1 cellular context compared by ENCODE assay signal in the genomic region with DNA sequence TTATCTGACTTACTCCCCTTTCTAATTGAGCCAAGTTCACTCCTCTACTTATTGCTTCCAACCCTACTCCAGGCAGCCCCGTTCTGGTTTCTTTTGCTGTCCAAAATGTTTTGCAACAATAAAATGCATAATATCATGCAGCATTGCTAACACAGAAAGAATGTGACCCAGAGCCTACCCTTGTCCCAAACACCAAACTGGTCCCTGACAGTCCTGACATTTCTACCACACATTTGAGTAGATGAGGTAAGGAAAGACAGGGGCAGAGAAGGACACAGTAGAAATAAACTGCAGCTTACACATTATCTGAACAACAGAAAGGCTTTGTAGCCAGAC.
TF ChIP-seq lines count a peak whose summit lies in the region.

No MANE protein-coding gene starts in this region.

TF ChIP-seq in WTC11, 78 proteins besides CTCF, POLR2A, EP300 and RAD21 (continued from another document):
- TF ChIP-seq, protein P1, sequence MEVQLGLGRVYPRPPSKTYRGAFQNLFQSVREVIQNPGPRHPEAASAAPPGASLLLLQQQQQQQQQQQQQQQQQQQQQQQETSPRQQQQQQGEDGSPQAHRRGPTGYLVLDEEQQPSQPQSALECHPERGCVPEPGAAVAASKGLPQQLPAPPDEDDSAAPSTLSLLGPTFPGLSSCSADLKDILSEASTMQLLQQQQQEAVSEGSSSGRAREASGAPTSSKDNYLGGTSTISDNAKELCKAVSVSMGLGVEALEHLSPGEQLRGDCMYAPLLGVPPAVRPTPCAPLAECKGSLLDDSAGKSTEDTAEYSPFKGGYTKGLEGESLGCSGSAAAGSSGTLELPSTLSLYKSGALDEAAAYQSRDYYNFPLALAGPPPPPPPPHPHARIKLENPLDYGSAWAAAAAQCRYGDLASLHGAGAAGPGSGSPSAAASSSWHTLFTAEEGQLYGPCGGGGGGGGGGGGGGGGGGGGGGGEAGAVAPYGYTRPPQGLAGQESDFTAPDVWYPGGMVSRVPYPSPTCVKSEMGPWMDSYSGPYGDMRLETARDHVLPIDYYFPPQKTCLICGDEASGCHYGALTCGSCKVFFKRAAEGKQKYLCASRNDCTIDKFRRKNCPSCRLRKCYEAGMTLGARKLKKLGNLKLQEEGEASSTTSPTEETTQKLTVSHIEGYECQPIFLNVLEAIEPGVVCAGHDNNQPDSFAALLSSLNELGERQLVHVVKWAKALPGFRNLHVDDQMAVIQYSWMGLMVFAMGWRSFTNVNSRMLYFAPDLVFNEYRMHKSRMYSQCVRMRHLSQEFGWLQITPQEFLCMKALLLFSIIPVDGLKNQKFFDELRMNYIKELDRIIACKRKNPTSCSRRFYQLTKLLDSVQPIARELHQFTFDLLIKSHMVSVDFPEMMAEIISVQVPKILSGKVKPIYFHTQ (CRISPR knock-in tag; IDR thresholded peaks at IDR 0.05) = no peak
- TF ChIP-seq CREM (CRISPR knock-in tag; IDR thresholded peaks at IDR 0.05) = no peak
- TF ChIP-seq, protein P2, sequence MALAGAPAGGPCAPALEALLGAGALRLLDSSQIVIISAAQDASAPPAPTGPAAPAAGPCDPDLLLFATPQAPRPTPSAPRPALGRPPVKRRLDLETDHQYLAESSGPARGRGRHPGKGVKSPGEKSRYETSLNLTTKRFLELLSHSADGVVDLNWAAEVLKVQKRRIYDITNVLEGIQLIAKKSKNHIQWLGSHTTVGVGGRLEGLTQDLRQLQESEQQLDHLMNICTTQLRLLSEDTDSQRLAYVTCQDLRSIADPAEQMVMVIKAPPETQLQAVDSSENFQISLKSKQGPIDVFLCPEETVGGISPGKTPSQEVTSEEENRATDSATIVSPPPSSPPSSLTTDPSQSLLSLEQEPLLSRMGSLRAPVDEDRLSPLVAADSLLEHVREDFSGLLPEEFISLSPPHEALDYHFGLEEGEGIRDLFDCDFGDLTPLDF (CRISPR knock-in tag; IDR thresholded peaks at IDR 0.05) = no peak
- TF ChIP-seq, protein P3, sequence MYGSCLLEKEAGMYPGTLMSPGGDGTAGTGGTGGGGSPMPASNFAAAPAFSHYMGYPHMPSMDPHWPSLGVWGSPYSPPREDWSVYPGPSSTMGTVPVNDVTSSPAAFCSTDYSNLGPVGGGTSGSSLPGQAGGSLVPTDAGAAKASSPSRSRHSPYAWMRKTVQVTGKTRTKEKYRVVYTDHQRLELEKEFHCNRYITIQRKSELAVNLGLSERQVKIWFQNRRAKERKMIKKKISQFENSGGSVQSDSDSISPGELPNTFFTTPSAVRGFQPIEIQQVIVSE (CRISPR knock-in tag; IDR thresholded peaks at IDR 0.05; ENCODE audit: borderline replicate concordance) = no peak
- TF ChIP-seq, protein P4, sequence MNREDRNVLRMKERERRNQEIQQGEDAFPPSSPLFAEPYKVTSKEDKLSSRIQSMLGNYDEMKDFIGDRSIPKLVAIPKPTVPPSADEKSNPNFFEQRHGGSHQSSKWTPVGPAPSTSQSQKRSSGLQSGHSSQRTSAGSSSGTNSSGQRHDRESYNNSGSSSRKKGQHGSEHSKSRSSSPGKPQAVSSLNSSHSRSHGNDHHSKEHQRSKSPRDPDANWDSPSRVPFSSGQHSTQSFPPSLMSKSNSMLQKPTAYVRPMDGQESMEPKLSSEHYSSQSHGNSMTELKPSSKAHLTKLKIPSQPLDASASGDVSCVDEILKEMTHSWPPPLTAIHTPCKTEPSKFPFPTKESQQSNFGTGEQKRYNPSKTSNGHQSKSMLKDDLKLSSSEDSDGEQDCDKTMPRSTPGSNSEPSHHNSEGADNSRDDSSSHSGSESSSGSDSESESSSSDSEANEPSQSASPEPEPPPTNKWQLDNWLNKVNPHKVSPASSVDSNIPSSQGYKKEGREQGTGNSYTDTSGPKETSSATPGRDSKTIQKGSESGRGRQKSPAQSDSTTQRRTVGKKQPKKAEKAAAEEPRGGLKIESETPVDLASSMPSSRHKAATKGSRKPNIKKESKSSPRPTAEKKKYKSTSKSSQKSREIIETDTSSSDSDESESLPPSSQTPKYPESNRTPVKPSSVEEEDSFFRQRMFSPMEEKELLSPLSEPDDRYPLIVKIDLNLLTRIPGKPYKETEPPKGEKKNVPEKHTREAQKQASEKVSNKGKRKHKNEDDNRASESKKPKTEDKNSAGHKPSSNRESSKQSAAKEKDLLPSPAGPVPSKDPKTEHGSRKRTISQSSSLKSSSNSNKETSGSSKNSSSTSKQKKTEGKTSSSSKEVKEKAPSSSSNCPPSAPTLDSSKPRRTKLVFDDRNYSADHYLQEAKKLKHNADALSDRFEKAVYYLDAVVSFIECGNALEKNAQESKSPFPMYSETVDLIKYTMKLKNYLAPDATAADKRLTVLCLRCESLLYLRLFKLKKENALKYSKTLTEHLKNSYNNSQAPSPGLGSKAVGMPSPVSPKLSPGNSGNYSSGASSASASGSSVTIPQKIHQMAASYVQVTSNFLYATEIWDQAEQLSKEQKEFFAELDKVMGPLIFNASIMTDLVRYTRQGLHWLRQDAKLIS (CRISPR knock-in tag; IDR thresholded peaks at IDR 0.05; ENCODE audit: borderline replicate concordance) = no peak
TF ChIP-seq in WTC11: peak in this region for 0.
